In genomic region chr10:18959369-18959768, GRCh38 we compare ENCODE assay signal across 7 cellular contexts.
"Had no signal": no experiment of that assay in that cellular context is flagged by ENCODE, and none has a peak within 500 bp of the region (broad histone marks: within the 10 kb centered on the region; RNA-seq: fewer than 3 reads in every experiment).

No MANE protein-coding gene starts in this region.

- H3K4me1 Mint-ChIP-seq: IgD-negative memory B cell had no signal

- H3K4me3 ChIP-seq: K562 had no signal

- H3K4me3 Mint-ChIP-seq: IgD-negative memory B cell had no signal

- H3K27ac ChIP-seq: HL-60 had no signal

- DNase-seq: IMR-90, KBM-7, KG1 had no signal

- ATAC-seq: HepG2, K562 had no signal

- H3K27ac Mint-ChIP-seq: IgD-negative memory B cell had no signal
